Comparison of ENCODE assay signal across 16 cellular contexts in the genomic region with DNA sequence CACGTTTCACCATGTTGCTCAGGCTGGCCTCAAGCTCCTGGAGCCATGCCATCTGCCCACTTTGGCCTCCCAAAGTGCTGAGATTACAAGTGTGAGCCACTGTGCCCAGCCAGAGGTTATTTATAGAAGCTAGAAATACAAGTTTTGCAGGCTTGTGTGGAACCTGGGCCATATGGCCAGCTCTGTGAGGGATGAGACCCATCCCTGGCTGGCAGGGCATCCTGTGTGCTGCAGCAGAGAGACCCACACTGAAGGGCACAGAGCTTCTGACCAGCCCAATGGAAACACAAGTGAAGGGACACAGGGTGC. TPM values are rescaled to one million over a fixed set of nuclear protein-coding genes. Genes with fewer than 3 reads are reported as not detected.
DNase-seq lines count a peak whose midpoint lies in the region; ATAC-seq and TF ChIP-seq lines count a peak whose summit lies in the region.
"Not testable (repeated sequence)": the region's sequence is repeated elsewhere in the genome, so short reads cannot be mapped to it uniquely, and the experiment has no call there.
"Had no signal": no experiment of that assay in that cellular context is flagged by ENCODE, and none has a peak within 500 bp of the region (broad histone marks: within the 10 kb centered on the region; RNA-seq: fewer than 3 reads in every experiment).

No MANE protein-coding gene starts in this region.

- H3K4me1 Mint-ChIP-seq in stimulated activated naive CD8-positive, alpha-beta T cell treated with anti-CD3 and anti-CD28 coated beads, Interleukin-15, amount 100 ng/mL, for 72 hours = not testable (repeated sequence)

- DNase-seq in DMS53 (lab: John Stamatoyannopoulos, UW) (peak; percentile 93), NCI-H2029 (lab: John Stamatoyannopoulos, UW) (peak; percentile 20)
- not testable (repeated sequence) for DNase-seq in heart right ventricle; stimulated activated naive CD8-positive, alpha-beta T cell treated with anti-CD3 and anti-CD28 coated beads, Interleukin-15, amount 100 ng/mL, for 72 hours

- peak overlapping the region in 1 of 2 donors; percentile 69 for H3K27ac Mint-ChIP-seq in stimulated activated naive CD8-positive, alpha-beta T cell treated with anti-CD3 and anti-CD28 coated beads, Interleukin-15, amount 100 ng/mL, for 72 hours

- H3K4me3 Mint-ChIP-seq in stimulated activated naive CD8-positive, alpha-beta T cell treated with anti-CD3 and anti-CD28 coated beads, Interleukin-15, amount 100 ng/mL, for 72 hours = not testable (repeated sequence)

- not testable (repeated sequence) for H3K9me3 Mint-ChIP-seq in stimulated activated naive CD8-positive, alpha-beta T cell treated with anti-CD3 and anti-CD28 coated beads, Interleukin-15, amount 100 ng/mL, for 72 hours

- 15 to 37% methylated on average over 1 of the region's 1 CpG for WGBS in heart right ventricle, 2 donors

- ATAC-seq in GM19043 (IDR thresholded peaks at IDR 0.05; ENCODE audit: low read depth, unreplicated experiment) (peak; percentile 12), GM21786 (IDR thresholded peaks at IDR 0.05; ENCODE audit: unreplicated experiment) (peak; percentile 27), HG03097 (IDR thresholded peaks at IDR 0.05; ENCODE audit: low FRiP score, unreplicated experiment) (peak; percentile 24), heart right ventricle (peak in 6 of 8 donors; percentile 36 to 59 (median 51))
- peak; percentile 4 for ATAC-seq in stimulated activated naive CD8-positive, alpha-beta T cell treated with anti-CD3 and anti-CD28 coated beads, Interleukin-15, amount 100 ng/mL, for 72 hours

- intact Hi-C loops in heart right ventricle (cut with DNase I) = not testable (repeated sequence)

- H3K36me3 ChIP-seq in heart right ventricle = not testable (repeated sequence)

- H3K27me3 ChIP-seq in heart right ventricle = not testable (repeated sequence)

- not testable (repeated sequence) for H3K9me3 ChIP-seq in heart right ventricle

- peaks cover 15% of the 10 kb centered on the region for H3K27me3 Mint-ChIP-seq in stimulated activated naive CD8-positive, alpha-beta T cell treated with anti-CD3 and anti-CD28 coated beads, Interleukin-15, amount 100 ng/mL, for 72 hours

- TF ChIP-seq CTCF in VCaP (conservative IDR thresholded peaks at IDR 0.05); heart right ventricle (IDR thresholded peaks at IDR 0.05): not testable (repeated sequence)

- H3K27ac ChIP-seq in VCaP = peak overlapping the region; percentile 27; the same call in 1 of the 2 replicates
- not testable (repeated sequence) for H3K27ac ChIP-seq in heart right ventricle

- H3K4me3 ChIP-seq in heart right ventricle = not testable (repeated sequence)

- H3K4me1 ChIP-seq in heart right ventricle = not testable (repeated sequence)

RNA-seq across cellular contexts. Expression of a gene that starts 35.5 kb away (rescaled TPM):
- total RNA-seq in heart right ventricle = 1 to 10 TPM in 1 of 10 donors, under 1 TPM in 4, not detected in 5; 0.11 to 1.8 (median 0.26) TPM
- polyA plus RNA-seq in heart right ventricle = not detected
- total RNA-seq: A673; activated CD4-positive, alpha-beta T cell treated with anti-CD3 and anti-CD28 coated beads for 36 hours; activated naive CD8-positive, alpha-beta T cell treated with anti-CD3 and anti-CD28 coated beads for 36 hours; CD8-positive, alpha-beta T cell; right atrium auricular region; T-helper 2 cell treated with Interferon-gamma antibody and Interleukin-4, amounts not matched to agents 100 ng/mL and 5 ng/mL, for 36 hours had no signal
- polyA plus RNA-seq: neural cell, smooth muscle cell had no signal

RNA-seq across cellular contexts. Expression of a gene that starts 48.6 kb away (rescaled TPM):
- total RNA-seq in heart right ventricle = 100 to 1,000 TPM; 338 to 558 (median 422) TPM
- 1,000 to 10,000 TPM in 1 of 2 donors, 100 to 1,000 TPM in 1; 160 to 1,089 TPM for polyA plus RNA-seq in heart right ventricle
- polyA plus RNA-seq: neural cell had no signal
